In genomic region chr3:16999871-17000270, GRCh38 we compare ENCODE assay signal across 1 cellular context.
TF ChIP-seq lines count a peak whose summit lies in the region.

No MANE protein-coding gene starts in this region.

TF ChIP-seq in H1, 55 proteins besides CTCF, POLR2A, EP300 and RAD21 (continued from another document):
- no peak for TF ChIP-seq TAF1 (IDR thresholded peaks at IDR 0.05; ENCODE audit: low read depth, low read length)
- TF ChIP-seq USF2 (IDR thresholded peaks at IDR 0.05; ENCODE audit: low read length) = no peak
- no peak for TF ChIP-seq SRF (IDR thresholded peaks at IDR 0.05; ENCODE audit: low read depth, low read length)
- TF ChIP-seq SP1 (IDR thresholded peaks at IDR 0.05; ENCODE audit: low read depth, low read length) = peak; percentile 64; the same call in 1 of the 2 replicates
- no peak for TF ChIP-seq MAFK (IDR thresholded peaks at IDR 0.05; ENCODE audit: low read depth, low read length)
- TF ChIP-seq SIN3A (conservative IDR thresholded peaks at IDR 0.05 in 1 of 2, IDR thresholded peaks at IDR 0.05 in 1 of 2; ENCODE audit: low read depth in 1 of 2, low read length in 2 of 2) = no peak
- TF ChIP-seq TEAD4 (IDR thresholded peaks at IDR 0.05; ENCODE audit: low read depth, low read length) = peak; percentile 32; the same call in 1 of the 2 replicates
- no peak for TF ChIP-seq RNF2 (IDR thresholded peaks at IDR 0.05; ENCODE audit: borderline replicate concordance, low read depth, low read length, missing control alignments, poor library complexity, severe bottlenecking)
- no peak for TF ChIP-seq ATF2 (IDR thresholded peaks at IDR 0.05; ENCODE audit: low read length)
- TF ChIP-seq SUZ12 (IDR thresholded peaks at IDR 0.05; ENCODE audit: low read length) = no peak
- no peak for TF ChIP-seq RXRA (IDR thresholded peaks at IDR 0.05; ENCODE audit: insufficient read depth, low read depth, low read length)
- TF ChIP-seq HDAC2 (IDR thresholded peaks at IDR 0.05; ENCODE audit: borderline replicate concordance in 1 of 2, low read depth in 2 of 2, low read length in 2 of 2) = peak in 1 of 2 experiments; percentile 85; a peak in 2 of 4 replicates
- peak; percentile 45; the same call in 1 of the 2 replicates for TF ChIP-seq POLR2AphosphoS5 (IDR thresholded peaks at IDR 0.05; ENCODE audit: low read depth, low read length)
- TF ChIP-seq KDM1A (IDR thresholded peaks at IDR 0.05; ENCODE audit: borderline replicate concordance, low read length) = no peak
- TF ChIP-seq HDAC6 (IDR thresholded peaks at IDR 0.05; ENCODE audit: low read depth, low read length) = no peak
- TF ChIP-seq EZH2 (IDR thresholded peaks at IDR 0.05; ENCODE audit: low read depth, low read length, severe bottlenecking) = no peak
- TF ChIP-seq NANOG (IDR thresholded peaks at IDR 0.05; ENCODE audit: insufficient read depth, low read depth, low read length, poor library complexity, severe bottlenecking) = peak; percentile 78
- TF ChIP-seq CHD7 (IDR thresholded peaks at IDR 0.05; ENCODE audit: insufficient replicate concordance, low read length) = peak; percentile 94
- TF ChIP-seq TCF12 (IDR thresholded peaks at IDR 0.05; ENCODE audit: low read depth, low read length) = peak; percentile 93; the same call in 1 of the 2 replicates
